In the genomic region with DNA sequence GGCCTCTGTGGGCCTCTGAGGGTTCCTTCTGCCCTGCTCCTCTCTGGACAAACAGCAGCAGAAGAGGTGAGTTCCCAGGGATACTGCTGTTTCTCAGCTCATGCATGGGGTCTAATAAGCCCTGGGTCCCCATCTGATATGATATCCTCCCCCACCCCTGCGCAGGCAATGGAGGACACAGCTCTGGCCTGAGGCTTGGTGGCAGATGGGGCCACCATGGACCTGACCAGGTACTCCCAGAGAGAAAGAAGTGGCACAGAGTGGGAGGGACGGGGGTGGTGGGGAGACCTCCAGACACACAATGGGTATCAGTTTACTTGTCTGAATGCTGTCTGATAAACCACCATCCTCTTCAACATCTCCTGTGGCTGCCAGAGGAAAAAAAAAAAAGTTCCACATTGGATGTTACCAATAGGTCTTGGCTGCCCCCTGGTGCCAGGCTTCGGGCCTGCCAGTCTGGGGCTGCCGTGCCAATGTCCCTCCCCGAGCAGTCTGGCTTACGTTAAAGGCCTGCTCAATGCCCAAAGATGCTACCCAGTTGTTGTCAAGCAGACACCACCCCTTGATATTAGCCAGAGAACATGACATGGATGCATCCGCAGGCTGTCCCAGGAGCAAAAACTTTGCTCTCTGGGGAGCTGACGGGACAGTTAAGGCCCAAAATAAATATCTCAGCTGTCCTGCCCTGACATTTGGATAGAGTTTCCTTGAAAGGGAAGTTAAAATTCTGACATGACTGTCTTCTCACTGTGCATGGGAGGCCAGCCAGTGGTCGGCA, we compare ENCODE assay signal across 8 cellular contexts. TPM values are rescaled to one million over a fixed set of nuclear protein-coding genes. Genes with fewer than 3 reads are reported as not detected.
A peak's percentile ranks its signal among the peaks of the same experiment; 100 is the strongest.
DNase-seq lines count a peak whose midpoint lies in the region; ATAC-seq lines count a peak whose summit lies in the region.

No MANE protein-coding gene starts in this region.

- H3K36me3 ChIP-seq in aorta (ENCODE audit: control insufficient read depth in 1 of 2, insufficient read depth in 2 of 2, low read length in 1 of 2): no peaks in the 10 kb centered on the region

- intact Hi-C loops in Right ventricle myocardium superior (cut with DNase I) (loop anchor here (1.0 to 5.0 kb wide), 2 partner anchors 120 to 272 kb away; no protein-coding TSS in a partner anchor), aorta (cut with DNase I) (loop anchor here (1.0 to 10.0 kb wide), 2 partner anchors 120 to 280 kb away; no protein-coding TSS in a partner anchor)

- no peaks in the 10 kb centered on the region for H3K27me3 ChIP-seq in aorta (ENCODE audit: control insufficient read depth in 1 of 2, insufficient read depth in 2 of 2, low read length in 1 of 2)

- WGBS in aorta, 2 donors: 35 to 36% methylated on average over 9 of the region's 9 CpGs

- DNase-seq in COLO829 (ENCODE audit: low spot score) (peak; percentile 82), NCI-H1105 (lab: John Stamatoyannopoulos, UW) (peak; percentile 79), SKM-1 treated with dmso at 0.1 percent for 144 hours (lab: John Stamatoyannopoulos, UW; ENCODE audit: unreplicated experiment) (peak; percentile 63), Right ventricle myocardium superior (peak; percentile 87), putamen (ENCODE audit: low spot score) (peak; percentile 56), aorta (peak; percentile 88 to 96)
- DNase-seq in activated naive CD4-positive, alpha-beta T cell treated with anti-CD3 and anti-CD28 coated beads, Interleukin-2, amount 50 U/mL, for 72 hours (ENCODE audit: low spot score in 2 of 2): peak; percentile 69 to 85

- no peaks in the 10 kb centered on the region for H3K36me3 Mint-ChIP-seq in activated naive CD4-positive, alpha-beta T cell treated with anti-CD3 and anti-CD28 coated beads, Interleukin-2, amount 50 U/mL, for 72 hours

- H3K9me3 Mint-ChIP-seq in activated naive CD4-positive, alpha-beta T cell treated with anti-CD3 and anti-CD28 coated beads, Interleukin-2, amount 50 U/mL, for 72 hours: no peaks in the 10 kb centered on the region

- ATAC-seq in GM21825 (IDR thresholded peaks at IDR 0.05; ENCODE audit: unreplicated experiment) (peak; percentile 54), Right ventricle myocardium superior (ENCODE audit: poor library complexity) (peak; percentile 85), aorta (ENCODE audit: low FRiP score) (peak; percentile 82)
- peak; percentile 74 to 83 for ATAC-seq in activated naive CD4-positive, alpha-beta T cell treated with anti-CD3 and anti-CD28 coated beads, Interleukin-2, amount 50 U/mL, for 72 hours

- no peak overlapping the region for H3K27ac ChIP-seq in aorta (ENCODE audit: low read depth in 1 of 2, low read length in 2 of 2)

- no peak overlapping the region for H3K27ac Mint-ChIP-seq in activated naive CD4-positive, alpha-beta T cell treated with anti-CD3 and anti-CD28 coated beads, Interleukin-2, amount 50 U/mL, for 72 hours

- no peaks in the 10 kb centered on the region for H3K9me3 ChIP-seq in aorta (ENCODE audit: control insufficient read depth, low read length)

- peaks cover 0 to 6% of the 10 kb centered on the region in 2 donors for H3K4me1 ChIP-seq in aorta (ENCODE audit: control insufficient read depth in 1 of 2, insufficient read depth in 2 of 2, low read length in 2 of 2)

- H3K4me3 ChIP-seq in aorta (ENCODE audit: low read length in 2 of 2): no peak overlapping the region

RNA-seq across cellular contexts. Expression of a gene that starts 27.9 kb away (rescaled TPM):
- not detected for total RNA-seq in activated naive CD4-positive, alpha-beta T cell treated with anti-CD3 and anti-CD28 coated beads, Interleukin-2, amount 50 U/mL, for 72 hours
- total RNA-seq in Right ventricle myocardium superior: 0.91 TPM
- total RNA-seq in aorta: 1 to 10 TPM in 1 of 2 donors, under 1 TPM in 1; 0.32 to 2.5 TPM
- under 1 TPM in 1 of 2 donors, not detected in 1; 0.59 TPM for polyA plus RNA-seq in aorta

RNA-seq across cellular contexts. Expression of a gene that starts 39.7 kb away (rescaled TPM):
- not detected for total RNA-seq in activated naive CD4-positive, alpha-beta T cell treated with anti-CD3 and anti-CD28 coated beads, Interleukin-2, amount 50 U/mL, for 72 hours
- total RNA-seq in Right ventricle myocardium superior: 0.78 TPM
- total RNA-seq in aorta: not detected
- 10 to 100 TPM in 1 of 2 donors, under 1 TPM in 1; 0.46 to 20.4 TPM for polyA plus RNA-seq in aorta

RNA-seq across cellular contexts. Expression of a gene that starts 42.5 kb away (rescaled TPM):
- not detected for total RNA-seq in activated naive CD4-positive, alpha-beta T cell treated with anti-CD3 and anti-CD28 coated beads, Interleukin-2, amount 50 U/mL, for 72 hours
- total RNA-seq in Right ventricle myocardium superior (not detected), aorta (not detected)
- not detected for polyA plus RNA-seq in aorta
